10 cellular contexts compared by ENCODE assay signal in genomic region chr12:99911076-99911475, GRCh38.
DNase-seq lines count a peak whose midpoint lies in the region; ATAC-seq and TF ChIP-seq lines count a peak whose summit lies in the region.
"Had no signal": no experiment of that assay in that cellular context is flagged by ENCODE, and none has a peak within 500 bp of the region (broad histone marks: within the 10 kb centered on the region; RNA-seq: fewer than 3 reads in every experiment).

No MANE protein-coding gene starts in this region.

- peak; percentile 86 for DNase-seq in glomerular visceral epithelial cell (ENCODE audit: extremely low spot score)
- peak; percentile 91 for DNase-seq in renal cortical epithelial cell (ENCODE audit: low read depth)
- no peak for DNase-seq in OCI-M2 (lab: John Stamatoyannopoulos, UW; ENCODE audit: unreplicated experiment)
- DNase-seq in activated CD4-positive, alpha-beta T cell treated with anti-CD3 and anti-CD28 coated beads, Interleukin-2, amount 50 U/mL, for 4 hours = no peak
- DNase-seq in activated CD4-positive, CD25-positive, alpha-beta regulatory T cell (lab: John Stamatoyannopoulos, UW) = no peak
- DNase-seq: endodermal cell, NCI-H774 had no signal

- H4K20me1 ChIP-seq in BLaER1 treated with 17β-estradiol and CSF1 and Interleukin-3, amounts not matched to agents 10 nM and 100 nM = peaks cover 0 to 16% (median 0%) of the 10 kb centered on the region in 11 experiments; a peak in 2 of 22 replicates

- peak overlapping the region in 2 of 11 experiments; percentile 9 to 27; a peak in 2 of 22 replicates for H3K9ac ChIP-seq in BLaER1 treated with 17β-estradiol and CSF1 and Interleukin-3, amounts not matched to agents 10 nM and 100 nM

- no peaks in the 10 kb centered on the region for H3K27me3 ChIP-seq in BLaER1 treated with 17β-estradiol and CSF1 and Interleukin-3, amounts not matched to agents 10 nM and 100 nM

- peak; percentile 89 for ATAC-seq in SK-N-SH treated with all-trans-retinoic acid at 6 μM for 48 hours
- no peak for ATAC-seq in GM21423 (IDR thresholded peaks at IDR 0.05; ENCODE audit: unreplicated experiment)

- H3K4me1 ChIP-seq in BLaER1 treated with 17β-estradiol and CSF1 and Interleukin-3, amounts not matched to agents 10 nM and 100 nM = peaks cover 14 to 53% (median 42%) of the 10 kb centered on the region in 10 experiments

- peaks cover 0 to 55% (median 11%) of the 10 kb centered on the region in 11 experiments; a peak in 13 of 22 replicates for H3K36me3 ChIP-seq in BLaER1 treated with 17β-estradiol and CSF1 and Interleukin-3, amounts not matched to agents 10 nM and 100 nM

- H3K4me3 ChIP-seq in BLaER1 treated with 17β-estradiol and CSF1 and Interleukin-3, amounts not matched to agents 10 nM and 100 nM = no peak overlapping the region

- peak overlapping the region; percentile 24 to 75 (median 49); a peak in 21 of 22 replicates for H3K4me2 ChIP-seq in BLaER1 treated with 17β-estradiol and CSF1 and Interleukin-3, amounts not matched to agents 10 nM and 100 nM

- no peaks in the 10 kb centered on the region; a peak in 1 of 22 replicates for H3K9me3 ChIP-seq in BLaER1 treated with 17β-estradiol and CSF1 and Interleukin-3, amounts not matched to agents 10 nM and 100 nM (replicated peaks in 1 of 11)

- peak overlapping the region in 9 of 11 experiments; percentile 39 to 70 (median 59); a peak in 19 of 22 replicates for H3K27ac ChIP-seq in BLaER1 treated with 17β-estradiol and CSF1 and Interleukin-3, amounts not matched to agents 10 nM and 100 nM

TF ChIP-seq in SK-N-SH treated with all-trans-retinoic acid at 6 μM for 48 hours, 23 proteins besides CTCF, POLR2A, EP300 and RAD21:
- TF ChIP-seq ZNF565 (CRISPR knock-in tag; conservative IDR thresholded peaks at IDR 0.05; ENCODE audit: low read depth) (no peak), ZNF8 (CRISPR knock-in tag; IDR thresholded peaks at IDR 0.05) (no peak), OSR1 (CRISPR knock-in tag; IDR thresholded peaks at IDR 0.05) (no peak), RARB (CRISPR knock-in tag; IDR thresholded peaks at IDR 0.05) (no peak), CSDC2 (CRISPR knock-in tag; IDR thresholded peaks at IDR 0.05) (no peak), SNAI2 (CRISPR knock-in tag; IDR thresholded peaks at IDR 0.05) (no peak), ZNF70 (CRISPR knock-in tag; IDR thresholded peaks at IDR 0.05) (no peak), ZC3H10 (CRISPR knock-in tag; IDR thresholded peaks at IDR 0.05) (peak; percentile 59; the same call in 1 of the 2 replicates), ARNTL (CRISPR knock-in tag; IDR thresholded peaks at IDR 0.05; ENCODE audit: borderline replicate concordance, low read depth) (no peak), PATZ1 (CRISPR knock-in tag; IDR thresholded peaks at IDR 0.05; ENCODE audit: borderline replicate concordance) (0 out of 2 replicates have a peak, but pooled peaks have one; percentile 24), TCF4 (CRISPR knock-in tag; IDR thresholded peaks at IDR 0.05; ENCODE audit: borderline replicate concordance) (no peak), TOX (CRISPR knock-in tag; IDR thresholded peaks at IDR 0.05; ENCODE audit: borderline replicate concordance) (no peak), CREB5 (CRISPR knock-in tag; IDR thresholded peaks at IDR 0.05; ENCODE audit: low read depth) (no peak), PPARA (CRISPR knock-in tag; IDR thresholded peaks at IDR 0.05; ENCODE audit: borderline replicate concordance) (no peak), CSRNP3 (CRISPR knock-in tag; IDR thresholded peaks at IDR 0.05) (no peak), ESRRG (CRISPR knock-in tag; IDR thresholded peaks at IDR 0.05) (no peak), ISL1 (CRISPR knock-in tag; IDR thresholded peaks at IDR 0.05) (peak; percentile 85), BACH2 (CRISPR knock-in tag; IDR thresholded peaks at IDR 0.05; ENCODE audit: borderline replicate concordance) (no peak), ZFP30 (CRISPR knock-in tag; IDR thresholded peaks at IDR 0.05) (no peak)

Comparison
In these comparisons a context has a peak if more than half of its experiments do, and no peak if none do; other contexts are left out.
1. DNase-seq: peak in glomerular visceral epithelial cell (single experiment) and renal cortical epithelial cell (single experiment); none in OCI-M2 (single experiment), activated CD4-positive, alpha-beta T cell treated with anti-CD3 and anti-CD28 coated beads, Interleukin-2, amount 50 U/mL, for 4 hours (0 of 2) and activated CD4-positive, CD25-positive, alpha-beta regulatory T cell (0 of 4).